Comparison of ENCODE assay signal across 15 cellular contexts in the genomic region with DNA sequence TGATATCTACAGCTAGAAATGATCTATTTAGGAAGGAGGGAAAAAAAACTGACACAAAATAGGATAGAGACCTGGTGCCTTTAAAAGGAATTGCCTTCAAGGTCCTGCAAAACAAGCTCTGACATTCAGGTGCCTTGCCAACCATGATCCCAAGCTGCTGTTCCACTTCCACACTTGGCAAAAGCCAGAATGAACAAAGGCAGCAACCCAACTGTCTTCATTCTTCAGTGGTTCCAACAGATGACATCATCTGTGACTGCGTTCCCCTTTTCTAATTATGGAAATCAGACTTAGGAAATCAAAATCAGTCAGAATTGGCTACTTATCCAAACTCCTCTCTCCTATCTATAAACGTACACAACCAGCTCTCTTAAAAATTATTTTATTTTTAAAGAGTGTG.
DNase-seq lines count a peak whose midpoint lies in the region; ATAC-seq and TF ChIP-seq lines count a peak whose summit lies in the region.
"Had no signal": no experiment of that assay in that cellular context is flagged by ENCODE, and none has a peak within 500 bp of the region (broad histone marks: within the 10 kb centered on the region; RNA-seq: fewer than 3 reads in every experiment).

No MANE protein-coding gene starts in this region.

- H3K4me1 ChIP-seq in neuron (ENCODE audit: insufficient read depth, low read length), result peaks cover 23% of the 10 kb centered on the region

- peak overlapping the region; percentile 70 for H2AFZ ChIP-seq in neuron (ENCODE audit: low read depth, low read length)

- DNase-seq in AG10803 (ENCODE audit: low read depth) (peak; percentile 47), NCI-H446 (lab: John Stamatoyannopoulos, UW) (peak; percentile 95 to 96), fibroblast of gingiva (ENCODE audit: low read depth) (peak; percentile 42), HCEC 1CT (no peak)
- DNase-seq: activated gamma-delta T cell treated with Interleukin-2 at 50 U/mL for 16 hours, HFFc6, NCI-H2171, small intestine had no signal

- H3K36me3 ChIP-seq in neuron (ENCODE audit: insufficient read depth, low read length), result no peaks in the 10 kb centered on the region
- H3K36me3 ChIP-seq: cardiac muscle cell, neural progenitor cell had no signal

- no peaks in the 10 kb centered on the region for H3K27me3 ChIP-seq in neuron (ENCODE audit: insufficient read depth, low read length)
- H3K27me3 ChIP-seq: cardiac muscle cell, neural progenitor cell had no signal

- H3K9me3 ChIP-seq in neuron (ENCODE audit: low read length), result peaks cover 4% of the 10 kb centered on the region

- no peak overlapping the region for H3K4me3 ChIP-seq in AG10803 (ENCODE audit: low read length)
- no peak overlapping the region for H3K4me3 ChIP-seq in neuron (ENCODE audit: low read length)
- H3K4me3 ChIP-seq: cardiac muscle cell, neural progenitor cell had no signal

- TF ChIP-seq CTCF in AG10803 (conservative IDR thresholded peaks at IDR 0.05; ENCODE audit: low read length), result no peak

- ATAC-seq in HG02870 (IDR thresholded peaks at IDR 0.05; ENCODE audit: unreplicated experiment), result no peak
- no peak for ATAC-seq in HG02798 (IDR thresholded peaks at IDR 0.05; ENCODE audit: poor library complexity, unreplicated experiment)
- ATAC-seq in GM18520 (IDR thresholded peaks at IDR 0.05; ENCODE audit: unreplicated experiment), result no peak
- ATAC-seq: WTC11 had no signal
